8 cellular contexts compared by ENCODE assay signal in the genomic region with DNA sequence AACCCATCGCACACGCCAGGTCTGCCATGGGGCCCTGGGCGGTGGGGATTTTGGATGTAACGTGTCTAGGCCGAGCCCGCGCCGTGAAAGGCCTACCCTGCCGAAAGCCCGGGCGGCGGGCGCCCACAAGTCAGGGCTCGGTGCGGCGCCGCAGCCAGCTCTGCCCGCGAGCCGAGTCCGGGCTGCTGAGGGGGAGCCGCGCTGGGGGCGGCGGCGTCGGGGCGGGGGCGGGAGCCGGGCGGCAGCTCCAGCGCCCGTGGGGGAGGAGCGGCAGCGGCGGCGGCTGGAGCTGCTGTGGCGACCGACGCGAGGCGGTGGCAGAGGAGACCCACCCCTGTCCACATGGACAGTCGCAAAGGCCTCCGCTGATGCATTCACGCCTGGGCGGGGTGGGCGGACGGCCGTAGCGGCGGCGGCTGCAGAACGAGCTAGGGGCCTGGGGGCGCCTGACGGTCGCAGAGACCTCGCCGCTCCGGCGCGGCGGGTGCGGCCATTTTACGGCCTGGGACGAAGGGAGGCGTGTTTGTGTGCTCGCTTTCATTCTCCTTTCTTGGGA. TPM values are rescaled to one million over a fixed set of nuclear protein-coding genes. Genes with fewer than 3 reads are reported as not detected.
DNase-seq lines count a peak whose midpoint lies in the region; ATAC-seq and TF ChIP-seq lines count a peak whose summit lies in the region.

A gene with protein sequence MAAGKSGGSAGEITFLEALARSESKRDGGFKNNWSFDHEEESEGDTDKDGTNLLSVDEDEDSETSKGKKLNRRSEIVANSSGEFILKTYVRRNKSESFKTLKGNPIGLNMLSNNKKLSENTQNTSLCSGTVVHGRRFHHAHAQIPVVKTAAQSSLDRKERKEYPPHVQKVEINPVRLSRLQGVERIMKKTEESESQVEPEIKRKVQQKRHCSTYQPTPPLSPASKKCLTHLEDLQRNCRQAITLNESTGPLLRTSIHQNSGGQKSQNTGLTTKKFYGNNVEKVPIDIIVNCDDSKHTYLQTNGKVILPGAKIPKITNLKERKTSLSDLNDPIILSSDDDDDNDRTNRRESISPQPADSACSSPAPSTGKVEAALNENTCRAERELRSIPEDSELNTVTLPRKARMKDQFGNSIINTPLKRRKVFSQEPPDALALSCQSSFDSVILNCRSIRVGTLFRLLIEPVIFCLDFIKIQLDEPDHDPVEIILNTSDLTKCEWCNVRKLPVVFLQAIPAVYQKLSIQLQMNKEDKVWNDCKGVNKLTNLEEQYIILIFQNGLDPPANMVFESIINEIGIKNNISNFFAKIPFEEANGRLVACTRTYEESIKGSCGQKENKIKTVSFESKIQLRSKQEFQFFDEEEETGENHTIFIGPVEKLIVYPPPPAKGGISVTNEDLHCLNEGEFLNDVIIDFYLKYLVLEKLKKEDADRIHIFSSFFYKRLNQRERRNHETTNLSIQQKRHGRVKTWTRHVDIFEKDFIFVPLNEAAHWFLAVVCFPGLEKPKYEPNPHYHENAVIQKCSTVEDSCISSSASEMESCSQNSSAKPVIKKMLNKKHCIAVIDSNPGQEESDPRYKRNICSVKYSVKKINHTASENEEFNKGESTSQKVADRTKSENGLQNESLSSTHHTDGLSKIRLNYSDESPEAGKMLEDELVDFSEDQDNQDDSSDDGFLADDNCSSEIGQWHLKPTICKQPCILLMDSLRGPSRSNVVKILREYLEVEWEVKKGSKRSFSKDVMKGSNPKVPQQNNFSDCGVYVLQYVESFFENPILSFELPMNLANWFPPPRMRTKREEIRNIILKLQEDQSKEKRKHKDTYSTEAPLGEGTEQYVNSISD (plus strand): TSS at position 273 of the 556 bp plus-strand sequence. CDS start 645 bp downstream, outside the sequence.

- POLR2A ChIA-PET in Caco-2 (lab: Charles Lee), result interaction anchor here (0.5 to 1.2 kb wide), 6 partner anchors 17 to 1118 kb away, joined by 3 to 7 read pairs (median 3); a partner anchor contains a TSS
- POLR2A ChIA-PET in PC-9 (lab: Charles Lee; ENCODE audit: unreplicated experiment), result interaction anchor here (0.5 to 0.7 kb wide), 6 partner anchors 10 to 317 kb away, joined by 3 to 6 read pairs (median 4); a partner anchor contains a TSS

- BruUV-seq in Caco-2 (replicated peaks; lab: Mats Ljungman, UMichigan), result no TSS peak
- no TSS peak for BruUV-seq in PC-9 (replicated peaks; lab: Mats Ljungman, UMichigan)

- H3K79me2 ChIP-seq in PC-9 (ENCODE audit: low read depth), result peaks cover 54% of the 10 kb centered on the region

- H2AFZ ChIP-seq in PC-9, result peak within 1 kb of the TSS; percentile 100

- peak within 1 kb of the TSS; percentile 96 for H3K9ac ChIP-seq in muscle layer of colon (ENCODE audit: low read length)

- peak within 1 kb of the TSS; percentile 85 for H3K4me3 Mint-ChIP-seq in Caco-2 (ENCODE audit: unreplicated experiment)
- H3K4me3 Mint-ChIP-seq in activated T-cell treated with anti-CD3 and anti-CD28 coated beads, Interleukin-2, amount 50 U/mL, for 24 hours, result peak within 1 kb of the TSS; percentile 98

- peaks cover 28% of the 10 kb centered on the region for H3K4me1 Mint-ChIP-seq in Caco-2 (ENCODE audit: low read depth, unreplicated experiment)
- H3K4me1 Mint-ChIP-seq in activated T-cell treated with anti-CD3 and anti-CD28 coated beads, Interleukin-2, amount 50 U/mL, for 24 hours (ENCODE audit: low read depth), result peaks cover 64% of the 10 kb centered on the region

- peak within 1 kb of the TSS; percentile 90 for H3K4me2 ChIP-seq in PC-9

- H3K4me1 ChIP-seq in Caco-2 (peaks cover 4% of the 10 kb centered on the region; the same call in 1 of the 2 replicates), PC-9 (replicated peaks; ENCODE audit: insufficient read depth) (peaks cover 27% of the 10 kb centered on the region), esophagus (ENCODE audit: control insufficient read depth in 2 of 2, insufficient read depth in 2 of 2, low read length in 1 of 2) (peaks cover 0 to 4% of the 10 kb centered on the region in 2 donors), muscle layer of colon (ENCODE audit: insufficient read depth, low read length) (peaks cover 56% of the 10 kb centered on the region)

- H3K4me3 ChIP-seq in Caco-2 (ENCODE audit: low read depth, low read length), result peak within 1 kb of the TSS; percentile 94
- H3K4me3 ChIP-seq in PC-9, result peak within 1 kb of the TSS; percentile 93
- peak within 1 kb of the TSS; percentile 92 to 95 for H3K4me3 ChIP-seq in esophagus (ENCODE audit: low read depth in 1 of 2, low read length in 2 of 2)
- peak within 1 kb of the TSS; percentile 66 to 92 for H3K4me3 ChIP-seq in muscle layer of colon (ENCODE audit: low read depth in 1 of 2, low read length in 2 of 2)

- 0 to 1% methylated on average over 46 to 67 of the region's 67 CpGs for WGBS in esophagus, 2 donors

- H3K9me3 ChIP-seq in Caco-2 (no peaks in the 10 kb centered on the region), PC-9 (ENCODE audit: insufficient read depth, low read depth) (no peaks in the 10 kb centered on the region), esophagus (ENCODE audit: control insufficient read depth in 2 of 2, insufficient read depth in 1 of 2, low read depth in 1 of 2, low read length in 1 of 2) (no peaks in the 10 kb centered on the region), muscle layer of colon (ENCODE audit: low read length) (no peaks in the 10 kb centered on the region)

- peak within 1 kb of the TSS; percentile 92 for H3K27ac Mint-ChIP-seq in Caco-2 (ENCODE audit: unreplicated experiment)
- H3K27ac Mint-ChIP-seq in activated T-cell treated with anti-CD3 and anti-CD28 coated beads, Interleukin-2, amount 50 U/mL, for 24 hours, result peak within 1 kb of the TSS; percentile 98

- intact Hi-C loops in Caco-2 (cut with micrococcal nuclease; ENCODE audit: unreplicated experiment), result loop anchor here (2.0 kb wide), 1 partner anchor 317 kb away; a partner anchor contains a TSS
- intact Hi-C loops in PC-9 (cut with micrococcal nuclease; ENCODE audit: unreplicated experiment), result loop anchor here (10.0 kb wide), 1 partner anchor 317 kb away; a partner anchor contains a TSS

- TF ChIP-seq CTCF in Caco-2 (IDR thresholded peaks at IDR 0.05; ENCODE audit: insufficient read depth in 1 of 2, low read depth in 1 of 2, low read length in 1 of 2, severe bottlenecking in 1 of 2, unreplicated experiment in 1 of 2), result no peak
- no peak for TF ChIP-seq CTCF in PC-9 (conservative IDR thresholded peaks at IDR 0.05)

- peak; percentile 72 for ATAC-seq in GM19463 (IDR thresholded peaks at IDR 0.05; ENCODE audit: unreplicated experiment)

- peaks cover 14% of the 10 kb centered on the region for H3K36me3 Mint-ChIP-seq in Caco-2 (ENCODE audit: insufficient read depth, unreplicated experiment)
- H3K36me3 Mint-ChIP-seq in activated T-cell treated with anti-CD3 and anti-CD28 coated beads, Interleukin-2, amount 50 U/mL, for 24 hours (ENCODE audit: low read depth), result peaks cover 36% of the 10 kb centered on the region

- DNase-seq in Caco-2, result peak; percentile 83 to 88
- peak; percentile 86 for DNase-seq in HK-2 (ENCODE audit: unreplicated experiment)
- peak; percentile 54 to 83 for DNase-seq in PC-9
- DNase-seq in activated T-cell treated with anti-CD3 and anti-CD28 coated beads, Interleukin-2, amount 50 U/mL, for 24 hours, result peak; percentile 86
- peak; percentile 45 to 52 for DNase-seq in stimulated activated CD8-positive, alpha-beta memory T cell treated with anti-CD3 and anti-CD28 coated beads, Interleukin-7, amount 100 ng/mL, for 1 hour (ENCODE audit: low read depth in 2 of 2)

- H3K36me3 ChIP-seq in Caco-2 (ENCODE audit: control insufficient read depth, insufficient read depth, low read length) (no peaks in the 10 kb centered on the region), PC-9 (ENCODE audit: low read depth) (peaks cover 11% of the 10 kb centered on the region; the same call in 1 of the 2 replicates), esophagus (ENCODE audit: control insufficient read depth in 2 of 2, insufficient read depth in 2 of 2, low read length in 1 of 2) (peaks cover 0 to 3% of the 10 kb centered on the region in 2 donors), muscle layer of colon (ENCODE audit: insufficient read depth, low read length) (no peaks in the 10 kb centered on the region)

- H3K27me3 ChIP-seq in Caco-2 (replicated peaks; ENCODE audit: control insufficient read depth, insufficient read depth, low read length), result no peaks in the 10 kb centered on the region
- H3K27me3 ChIP-seq in PC-9 (ENCODE audit: insufficient read depth, low read depth), result no peaks in the 10 kb centered on the region
- H3K27me3 ChIP-seq in esophagus (ENCODE audit: control insufficient read depth in 1 of 2, insufficient read depth in 2 of 2, low read length in 2 of 2), result no peaks in the 10 kb centered on the region
- no peaks in the 10 kb centered on the region for H3K27me3 ChIP-seq in muscle layer of colon (ENCODE audit: control insufficient read depth in 1 of 2, insufficient read depth in 2 of 2, low read length in 2 of 2)

- no peaks in the 10 kb centered on the region for H3K27me3 Mint-ChIP-seq in Caco-2 (ENCODE audit: insufficient read depth, unreplicated experiment)
- H3K27me3 Mint-ChIP-seq in activated T-cell treated with anti-CD3 and anti-CD28 coated beads, Interleukin-2, amount 50 U/mL, for 24 hours, result no peaks in the 10 kb centered on the region

- H3K27ac ChIP-seq in PC-9 (peak within 1 kb of the TSS; percentile 86), esophagus (ENCODE audit: low read depth in 2 of 2, low read length in 1 of 2) (peak within 1 kb of the TSS; percentile 97 to 99), muscle layer of colon (ENCODE audit: low read depth, low read length) (peak within 1 kb of the TSS; percentile 80)

- H3K9me2 ChIP-seq in PC-9 (ENCODE audit: insufficient read depth), result no peaks in the 10 kb centered on the region

- CTCF ChIA-PET in Caco-2 (lab: Charles Lee), result no interaction called here
- CTCF ChIA-PET in PC-9 (lab: Charles Lee), result no interaction called here

- no peaks in the 10 kb centered on the region for H3F3A ChIP-seq in PC-9 (ENCODE audit: insufficient read depth, low read depth)

- H4K20me1 ChIP-seq in PC-9 (ENCODE audit: insufficient read depth), result peaks cover 26% of the 10 kb centered on the region

- H3K9me3 Mint-ChIP-seq in Caco-2 (ENCODE audit: unreplicated experiment), result no peaks in the 10 kb centered on the region
- H3K9me3 Mint-ChIP-seq in activated T-cell treated with anti-CD3 and anti-CD28 coated beads, Interleukin-2, amount 50 U/mL, for 24 hours, result no peaks in the 10 kb centered on the region

RNA-seq across cellular contexts. Expression of the gene that starts here (rescaled TPM):
- 91.9 and 94.9 TPM in 2 replicates for total RNA-seq in Caco-2 (2022)
- total RNA-seq in PC-9 (2021), result 68.0 and 70.4 TPM in 2 replicates
- 10 to 100 TPM; 21.8 to 30.7 TPM for polyA plus RNA-seq in esophagus

Comparison
In these comparisons a context has a peak if more than half of its experiments do, and no peak if none do; other contexts are left out.
1. Peak in every context shown above with its lines: DNase-seq, ATAC-seq, H3K4me3 ChIP-seq and H3K27ac ChIP-seq.